Comparison of ENCODE assay signal across 8 cellular contexts in the genomic region with DNA sequence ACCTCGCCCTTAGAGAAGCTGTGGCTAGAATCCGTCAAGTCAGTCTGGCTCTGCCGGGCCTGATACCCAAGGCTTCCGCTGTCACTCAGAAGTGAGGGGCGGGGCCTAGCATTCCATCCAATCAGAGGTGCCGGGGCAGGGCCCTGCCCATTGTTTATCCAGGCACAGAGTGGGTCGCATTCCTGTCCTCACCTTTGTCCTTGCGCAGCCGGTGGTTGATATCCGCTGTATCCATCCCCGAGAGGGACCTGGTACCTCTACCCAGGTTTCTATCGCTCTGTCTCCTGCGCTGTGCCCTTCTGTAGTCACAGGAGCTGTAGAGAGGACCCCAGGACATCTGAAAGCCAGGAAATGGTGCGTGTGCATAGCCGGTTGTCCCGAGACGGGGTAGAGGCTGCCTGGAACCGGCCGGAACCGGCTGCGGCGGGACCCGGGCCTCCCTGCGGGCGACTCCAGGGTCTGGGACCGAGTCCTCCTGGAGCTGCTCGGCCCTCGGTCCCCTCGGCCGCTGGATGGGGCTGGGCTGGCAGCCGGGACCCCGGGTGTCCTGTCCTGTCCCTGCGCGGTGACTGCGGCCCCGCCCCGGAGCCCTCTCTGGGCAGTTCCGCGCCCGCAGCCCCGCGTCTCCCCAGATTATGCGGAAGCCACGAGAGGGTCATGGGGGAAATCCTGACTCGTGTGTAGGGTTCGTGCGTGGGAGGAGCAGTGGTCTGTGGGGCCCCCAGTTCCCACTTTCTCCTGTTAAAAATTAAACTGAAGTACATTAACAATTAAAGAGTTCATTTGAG. TPM values are rescaled to one million over a fixed set of nuclear protein-coding genes. Genes with fewer than 3 reads are reported as not detected.
A peak's percentile ranks its signal among the peaks of the same experiment; 100 is the strongest.
DNase-seq lines count a peak whose midpoint lies in the region; ATAC-seq, FAIRE-seq and TF ChIP-seq lines count a peak whose summit lies in the region.

A gene (plus strand): TSS at position 183 of the 788 bp plus-strand sequence. CDS start 169 bp downstream, at position 352.

- H3K36me3 ChIP-seq in bronchial epithelial cell (ENCODE audit: control insufficient read depth, insufficient read depth, low read length) (no peaks in the 10 kb centered on the region), skeletal muscle tissue (ENCODE audit: control insufficient read depth in 3 of 3, insufficient read depth in 3 of 3, low read length in 3 of 3) (peaks cover 0 to 2% (median 2%) of the 10 kb centered on the region in 3 donors)

- H3K9me3 ChIP-seq in skeletal muscle tissue (ENCODE audit: control insufficient read depth in 3 of 3, low read length in 3 of 3) = no peaks in the 10 kb centered on the region

- DNase-seq in GM12865 (ENCODE audit: low read depth) (peak; percentile 95), NCI-H2029 treated with DMSO at 0.1 percent for 48 hours (lab: John Stamatoyannopoulos, UW) (peak; percentile 74), bronchial epithelial cell (ENCODE audit: low read depth) (peak; percentile 76), iPS-NIHi7 (ENCODE audit: extremely low spot score) (peak; percentile 96)

- H3K4me3 ChIP-seq in GM12865 (ENCODE audit: low read depth, low read length) = peak within 1 kb of the TSS; percentile 96
- peak within 1 kb of the TSS; percentile 81 for H3K4me3 ChIP-seq in WI38 (ENCODE audit: low read depth, low read length)
- peak within 1 kb of the TSS; percentile 62 for H3K4me3 ChIP-seq in bronchial epithelial cell (ENCODE audit: low read depth, low read length)
- peak within 1 kb of the TSS; percentile 73 to 96 (median 96) for H3K4me3 ChIP-seq in skeletal muscle tissue (ENCODE audit: low read length in 3 of 3)

- H3K27ac ChIP-seq in skeletal muscle tissue (ENCODE audit: low read depth, low read length) = peak within 1 kb of the TSS; percentile 88

- no peak for TF ChIP-seq CTCF in GM12865 (IDR thresholded peaks at IDR 0.05; ENCODE audit: insufficient read depth, low read depth, low read length, missing control alignments)
- TF ChIP-seq CTCF in WI38 (IDR thresholded peaks at IDR 0.05; ENCODE audit: low read depth, low read length) = no peak
- TF ChIP-seq CTCF in bronchial epithelial cell (IDR thresholded peaks at IDR 0.05; ENCODE audit: insufficient read depth, low read length, severe bottlenecking) = no peak

- no peak for FAIRE-seq in bronchial epithelial cell (lab: Jason Lieb, UNC)

- ATAC-seq in HG02840 (IDR thresholded peaks at IDR 0.05; ENCODE audit: low FRiP score, unreplicated experiment) = peak; percentile 76
- ATAC-seq in GM18519 (IDR thresholded peaks at IDR 0.05; ENCODE audit: low FRiP score, unreplicated experiment) = no peak

- H3K9ac ChIP-seq in skeletal muscle tissue (ENCODE audit: low read depth in 1 of 3, low read length in 3 of 3) = peak within 1 kb of the TSS; percentile 73 to 92 (median 90)

- H3K4me1 ChIP-seq in skeletal muscle tissue (ENCODE audit: control insufficient read depth in 3 of 3, insufficient read depth in 3 of 3, low read length in 3 of 3) = peaks cover 13 to 17% (median 15%) of the 10 kb centered on the region in 3 donors

- no peaks in the 10 kb centered on the region for H3K27me3 ChIP-seq in bronchial epithelial cell (ENCODE audit: control insufficient read depth, insufficient read depth, low read length)
- no peaks in the 10 kb centered on the region for H3K27me3 ChIP-seq in skeletal muscle tissue (ENCODE audit: control insufficient read depth in 3 of 3, insufficient read depth in 3 of 3, low read length in 3 of 3)

RNA-seq across cellular contexts. Expression of the gene that starts here (rescaled TPM):
- total RNA-seq in bronchial epithelial cell (0.79 and 1.3 TPM in 2 replicates), skeletal muscle tissue (2.1 TPM)
